ENCODE assay signal across 14 cellular contexts in the genomic region with DNA sequence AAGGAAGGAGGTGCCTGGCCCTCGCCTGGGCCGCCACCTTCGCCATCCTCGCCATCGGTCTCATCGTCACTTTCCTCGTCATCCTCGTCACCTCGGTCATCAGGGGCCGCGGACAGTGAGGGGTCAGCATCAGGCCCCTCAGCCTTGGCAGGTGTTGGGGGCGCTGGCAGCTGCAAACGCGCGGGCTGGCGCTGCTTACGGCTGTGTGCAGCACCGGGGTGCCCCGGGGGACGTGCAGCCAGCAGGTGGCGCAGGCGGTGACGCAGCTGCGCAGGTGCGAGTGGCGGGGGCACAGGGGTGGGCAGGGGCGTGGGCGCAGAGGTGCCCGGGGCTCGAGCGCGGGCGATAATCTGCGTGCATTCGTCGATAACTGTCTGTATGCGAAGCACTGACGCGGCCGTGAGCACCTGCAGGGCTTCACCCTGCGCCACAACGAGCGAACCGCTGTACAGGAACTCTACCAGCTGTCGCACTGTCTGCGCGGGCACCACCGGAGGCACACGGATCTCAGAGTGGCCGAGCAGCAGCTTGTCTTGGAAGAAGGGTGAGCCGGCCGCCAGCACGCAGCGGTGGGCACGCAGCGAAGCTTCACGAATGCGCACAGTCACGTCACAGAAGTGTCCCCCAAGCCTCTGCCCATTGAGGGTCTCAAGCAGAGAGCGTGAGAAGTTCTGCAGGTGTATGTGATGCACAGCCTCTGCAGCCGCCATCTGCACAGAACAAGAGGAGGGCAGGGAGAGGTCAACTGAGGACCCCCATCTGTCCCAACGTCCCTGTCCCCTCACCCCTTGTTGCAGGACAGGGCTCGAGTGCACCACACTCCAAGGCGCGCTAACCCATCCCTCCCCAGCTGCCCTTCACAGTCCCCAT. TPM values are rescaled to one million over a fixed set of nuclear protein-coding genes. Genes with fewer than 3 reads are reported as not detected.
DNase-seq lines count a peak whose midpoint lies in the region; ATAC-seq and TF ChIP-seq lines count a peak whose summit lies in the region.
"Had no signal": no experiment of that assay in that cellular context is flagged by ENCODE, and none has a peak within 500 bp of the region (broad histone marks: within the 10 kb centered on the region; RNA-seq: fewer than 3 reads in every experiment).

No MANE protein-coding gene starts in this region.

- no peak for ATAC-seq in activated CD4-positive, alpha-beta T cell treated with anti-CD3 and anti-CD28 coated beads for 36 hours
- no peak for ATAC-seq in HCT116
- ATAC-seq in activated naive CD8-positive, alpha-beta T cell treated with anti-CD3 and anti-CD28 coated beads, Interleukin-2, amount 10 ng/mL, durations not matched to agents 7 days and 5 days (ENCODE audit: low read depth) = no peak
- no peak for ATAC-seq in HG03354 (IDR thresholded peaks at IDR 0.05; ENCODE audit: poor library complexity, severe bottlenecking, unreplicated experiment)
- ATAC-seq: body of pancreas, left ventricle myocardium superior, upper lobe of right lung had no signal

- intact Hi-C loops in activated CD4-positive, alpha-beta T cell treated with anti-CD3 and anti-CD28 coated beads for 36 hours (cut with DNase I, micrococcal nuclease) = loop anchor here in 1 of 2 experiments (5.0 kb wide), 2 partner anchors 40 to 115 kb away; a partner anchor contains a TSS
- intact Hi-C loops in HCT116 (cut with micrococcal nuclease) = loop anchor here (5.0 kb wide), 2 partner anchors 190 to 300 kb away; a partner anchor contains a TSS

- 0 out of 2 replicates have a peak overlapping the region, but pooled peaks have one; percentile 9 for H3K4me2 ChIP-seq in HCT116 (ENCODE audit: low read length)

- POLR2A ChIA-PET in activated CD4-positive, alpha-beta T cell treated with anti-CD3 and anti-CD28 coated beads for 36 hours (lab: Charles Lee) = no interaction called here
- POLR2A ChIA-PET in HCT116 (lab: Charles Lee) = no interaction called here
- POLR2A ChIA-PET in activated naive CD8-positive, alpha-beta T cell treated with anti-CD3 and anti-CD28 coated beads, Interleukin-2, amount 10 ng/mL, durations not matched to agents 7 days and 5 days (lab: Charles Lee) = interaction anchor here (1.5 to 4.3 kb wide), 3 partner anchors 37 to 63 kb away, joined by 10 to 63 read pairs (median 37); a partner anchor contains a TSS

- no peak for DNase-seq in activated CD4-positive, alpha-beta T cell treated with anti-CD3 and anti-CD28 coated beads for 36 hours
- no peak for DNase-seq in activated CD4-positive, alpha-beta T cell treated with anti-CD3 and anti-CD28 coated beads for 48 hours
- DNase-seq in HCT116 (ENCODE audit: low read depth, low spot score) = no peak
- no peak for DNase-seq in activated naive CD8-positive, alpha-beta T cell treated with anti-CD3 and anti-CD28 coated beads, Interleukin-2, amount 10 ng/mL, durations not matched to agents 7 days and 5 days
- DNase-seq in nephron progenitor cell = no peak
- DNase-seq in COLO829 (ENCODE audit: low spot score) = no peak
- DNase-seq in NOMO-1 treated with dmso at 0.1 percent for 144 hours (lab: John Stamatoyannopoulos, UW; ENCODE audit: unreplicated experiment) = no peak
- DNase-seq: body of pancreas, left ventricle myocardium superior, NCI-H2029, PC-9, upper lobe of right lung had no signal

- BruUV-seq in HCT116 (replicated peaks; lab: Mats Ljungman, UMichigan) = no TSS peak

- H3K36me3 Mint-ChIP-seq in activated CD4-positive, alpha-beta T cell treated with anti-CD3 and anti-CD28 coated beads for 36 hours (ENCODE audit: low read depth) = peaks cover 23% of the 10 kb centered on the region
- peaks cover 20% of the 10 kb centered on the region for H3K36me3 Mint-ChIP-seq in activated naive CD8-positive, alpha-beta T cell treated with anti-CD3 and anti-CD28 coated beads, Interleukin-2, amount 10 ng/mL, durations not matched to agents 7 days and 5 days
- peaks cover 7% of the 10 kb centered on the region for H3K36me3 Mint-ChIP-seq in nephron progenitor cell (ENCODE audit: low read depth)

- H4K20me1 ChIP-seq in HCT116 (ENCODE audit: insufficient read depth) = no peaks in the 10 kb centered on the region

- TF ChIP-seq POLR2A in HCT116 (IDR thresholded peaks at IDR 0.05; ENCODE audit: borderline replicate concordance, extremely low read depth, insufficient read depth, insufficient read length) = no peak

- no peak overlapping the region for H3K27ac Mint-ChIP-seq in activated CD4-positive, alpha-beta T cell treated with anti-CD3 and anti-CD28 coated beads for 36 hours
- peak overlapping the region; percentile 16 for H3K27ac Mint-ChIP-seq in activated naive CD8-positive, alpha-beta T cell treated with anti-CD3 and anti-CD28 coated beads, Interleukin-2, amount 10 ng/mL, durations not matched to agents 7 days and 5 days
- H3K27ac Mint-ChIP-seq in nephron progenitor cell = no peak overlapping the region

- no peaks in the 10 kb centered on the region for H3K9me3 ChIP-seq in HCT116 (ENCODE audit: control insufficient read depth in 1 of 2, insufficient read depth in 1 of 2, low read depth in 1 of 2, low read length in 2 of 2)
- H3K9me3 ChIP-seq: body of pancreas, upper lobe of right lung had no signal

- H3K4me3 Mint-ChIP-seq in activated CD4-positive, alpha-beta T cell treated with anti-CD3 and anti-CD28 coated beads for 36 hours = peak overlapping the region; percentile 82
- peak overlapping the region; percentile 25 for H3K4me3 Mint-ChIP-seq in activated naive CD8-positive, alpha-beta T cell treated with anti-CD3 and anti-CD28 coated beads, Interleukin-2, amount 10 ng/mL, durations not matched to agents 7 days and 5 days
- peak overlapping the region; percentile 56 for H3K4me3 Mint-ChIP-seq in nephron progenitor cell

- no peaks in the 10 kb centered on the region for H3K27me3 Mint-ChIP-seq in activated CD4-positive, alpha-beta T cell treated with anti-CD3 and anti-CD28 coated beads for 36 hours
- no peaks in the 10 kb centered on the region for H3K27me3 Mint-ChIP-seq in activated naive CD8-positive, alpha-beta T cell treated with anti-CD3 and anti-CD28 coated beads, Interleukin-2, amount 10 ng/mL, durations not matched to agents 7 days and 5 days
- no peaks in the 10 kb centered on the region for H3K27me3 Mint-ChIP-seq in nephron progenitor cell (ENCODE audit: low read depth, poor library complexity)

- H3K4me3 ChIP-seq in HCT116 (replicated peaks in 1 of 2; ENCODE audit: low read depth in 1 of 2, low read length in 2 of 2) = no peak overlapping the region
- H3K4me3 ChIP-seq: body of pancreas had no signal

- peaks cover 2 to 17% of the 10 kb centered on the region in 2 experiments; a peak in 2 of 4 replicates for H3K36me3 ChIP-seq in HCT116 (ENCODE audit: control insufficient read depth in 1 of 2, insufficient read depth in 2 of 2, low read length in 2 of 2)

- no peaks in the 10 kb centered on the region for H3K9me3 Mint-ChIP-seq in activated CD4-positive, alpha-beta T cell treated with anti-CD3 and anti-CD28 coated beads for 36 hours (ENCODE audit: low read depth)
- no peaks in the 10 kb centered on the region for H3K9me3 Mint-ChIP-seq in activated naive CD8-positive, alpha-beta T cell treated with anti-CD3 and anti-CD28 coated beads, Interleukin-2, amount 10 ng/mL, durations not matched to agents 7 days and 5 days
- no peaks in the 10 kb centered on the region for H3K9me3 Mint-ChIP-seq in nephron progenitor cell
- H3K9me3 Mint-ChIP-seq: IgD-negative memory B cell had no signal

- peak overlapping the region; percentile 20; the same call in 1 of the 2 replicates for H3K27ac ChIP-seq in HCT116 (ENCODE audit: low read depth, low read length)
- H3K27ac ChIP-seq: body of pancreas, PC-9 had no signal

- RAD21 ChIA-PET in HCT116 (lab: Charles Lee; ENCODE audit: low non-redundant PET in 1 of 2, low total read pairs in 2 of 2, uncharacterized antibody in 2 of 2, unreplicated experiment in 2 of 2) = no interaction called here

- H3K4me1 ChIP-seq in HCT116 (ENCODE audit: control insufficient read depth in 1 of 2, insufficient read depth in 2 of 2, low read length in 2 of 2) = peaks cover 18 to 47% of the 10 kb centered on the region in 2 experiments

- H3K9me2 ChIP-seq in HCT116 (ENCODE audit: insufficient read depth) = no peaks in the 10 kb centered on the region

- H3K79me2 ChIP-seq in HCT116 (ENCODE audit: insufficient read depth, low read length) = peaks cover 51% of the 10 kb centered on the region

- CTCF ChIA-PET in activated CD4-positive, alpha-beta T cell treated with anti-CD3 and anti-CD28 coated beads for 36 hours (lab: Charles Lee) = interaction anchor here (1.2 to 5.8 kb wide), 2 partner anchors 59 to 63 kb away, joined by 3 to 78 read pairs; no protein-coding TSS in a partner anchor
- CTCF ChIA-PET in HCT116 (lab: Charles Lee) = interaction anchor here (1.1 kb wide), 1 partner anchor 31 kb away, joined by 3 read pairs; no protein-coding TSS in a partner anchor

- peaks cover 39% of the 10 kb centered on the region for H3K4me1 Mint-ChIP-seq in activated CD4-positive, alpha-beta T cell treated with anti-CD3 and anti-CD28 coated beads for 36 hours
- peaks cover 38% of the 10 kb centered on the region for H3K4me1 Mint-ChIP-seq in activated naive CD8-positive, alpha-beta T cell treated with anti-CD3 and anti-CD28 coated beads, Interleukin-2, amount 10 ng/mL, durations not matched to agents 7 days and 5 days
- H3K4me1 Mint-ChIP-seq in nephron progenitor cell = peaks cover 58% of the 10 kb centered on the region

- H3K27me3 ChIP-seq in HCT116 (ENCODE audit: insufficient read depth, low read length) = no peaks in the 10 kb centered on the region
- H3K27me3 ChIP-seq: body of pancreas, upper lobe of right lung had no signal

- no peak overlapping the region for H3K9ac ChIP-seq in HCT116 (ENCODE audit: low read length)

- H2AFZ ChIP-seq in HCT116 (ENCODE audit: low read depth, low read length, poor library complexity, severe bottlenecking) = no peak overlapping the region
- H2AFZ ChIP-seq: PC-9 had no signal

- peak in 2 of 3 experiments; percentile 29 to 41; a peak in 3 of 6 replicates for TF ChIP-seq CTCF in HCT116 (IDR thresholded peaks at IDR 0.05 in 2 of 3, conservative IDR thresholded peaks at IDR 0.05 in 1 of 3; ENCODE audit: borderline replicate concordance in 1 of 3, insufficient read depth in 1 of 3, low read depth in 2 of 3, low read length in 2 of 3)
- no peak for TF ChIP-seq CTCF in nephron progenitor cell (IDR thresholded peaks at IDR 0.05)

- no peak for TF ChIP-seq RAD21 in HCT116 (IDR thresholded peaks at IDR 0.05; ENCODE audit: low read depth)

RNA-seq across cellular contexts. Expression of a gene that starts 2.4 kb away (rescaled TPM):
- total RNA-seq in activated CD4-positive, alpha-beta T cell treated with anti-CD3 and anti-CD28 coated beads for 36 hours = 10 to 100 TPM; 10.1 to 11.1 TPM
- total RNA-seq in HCT116 (2021; ENCODE audit: unreplicated experiment) = 12.0 TPM
- polyA plus RNA-seq in HCT116 (2012) = 10.6 and 10.8 TPM in 2 replicates
- 10 to 100 TPM; 18.9 to 19.5 TPM for total RNA-seq in activated naive CD8-positive, alpha-beta T cell treated with anti-CD3 and anti-CD28 coated beads, Interleukin-2, amount 10 ng/mL, durations not matched to agents 7 days and 5 days

RNA-seq across cellular contexts. Expression of a gene that starts 5.4 kb away (rescaled TPM):
- 10 to 100 TPM in 1 of 2 experiments, 1 to 10 TPM in 1; 8.9 to 19.5 TPM for total RNA-seq in activated CD4-positive, alpha-beta T cell treated with anti-CD3 and anti-CD28 coated beads for 36 hours
- 27.1 TPM for total RNA-seq in HCT116 (2021; ENCODE audit: unreplicated experiment)
- 39.5 and 45.9 TPM in 2 replicates for polyA plus RNA-seq in HCT116 (2012)
- 10 to 100 TPM; 13.7 to 15.4 TPM for total RNA-seq in activated naive CD8-positive, alpha-beta T cell treated with anti-CD3 and anti-CD28 coated beads, Interleukin-2, amount 10 ng/mL, durations not matched to agents 7 days and 5 days

RNA-seq across cellular contexts. Expression of a gene that starts 26.7 kb away (rescaled TPM):
- total RNA-seq in activated CD4-positive, alpha-beta T cell treated with anti-CD3 and anti-CD28 coated beads for 36 hours = 100 to 1,000 TPM; 481 to 758 TPM
- total RNA-seq in HCT116 (2021; ENCODE audit: unreplicated experiment) = 908 TPM
- 1,271 and 1,421 TPM in 2 replicates for polyA plus RNA-seq in HCT116 (2012)
- 100 to 1,000 TPM; 409 to 412 TPM for total RNA-seq in activated naive CD8-positive, alpha-beta T cell treated with anti-CD3 and anti-CD28 coated beads, Interleukin-2, amount 10 ng/mL, durations not matched to agents 7 days and 5 days

RNA-seq across cellular contexts. Expression of a gene that starts 37.7 kb away (rescaled TPM):
- total RNA-seq in activated CD4-positive, alpha-beta T cell treated with anti-CD3 and anti-CD28 coated beads for 36 hours = 100 to 1,000 TPM; 101 to 107 TPM
- 125 TPM for total RNA-seq in HCT116 (2021; ENCODE audit: unreplicated experiment)
- 183 and 204 TPM in 2 replicates for polyA plus RNA-seq in HCT116 (2012)
- 100 to 1,000 TPM in 1 of 2 experiments, 10 to 100 TPM in 1; 99.0 to 111 TPM for total RNA-seq in activated naive CD8-positive, alpha-beta T cell treated with anti-CD3 and anti-CD28 coated beads, Interleukin-2, amount 10 ng/mL, durations not matched to agents 7 days and 5 days

RNA-seq across cellular contexts. Expression of a gene that starts 41.0 kb away (rescaled TPM):
- total RNA-seq in activated CD4-positive, alpha-beta T cell treated with anti-CD3 and anti-CD28 coated beads for 36 hours = 1 to 10 TPM; 4.2 to 4.7 TPM
- total RNA-seq in HCT116 (2021; ENCODE audit: unreplicated experiment) = 6.5 TPM
- 6.1 and 7.3 TPM in 2 replicates for polyA plus RNA-seq in HCT116 (2012)
- 10 to 100 TPM; 10.9 TPM for total RNA-seq in activated naive CD8-positive, alpha-beta T cell treated with anti-CD3 and anti-CD28 coated beads, Interleukin-2, amount 10 ng/mL, durations not matched to agents 7 days and 5 days

Comparison
In these comparisons a context has a peak if more than half of its experiments do, and no peak if none do; other contexts are left out.
1. H3K4me3 Mint-ChIP-seq: peak in every context shown above with its lines; median percentile 82 in activated CD4-positive, alpha-beta T cell treated with anti-CD3 and anti-CD28 coated beads for 36 hours; 56 in nephron progenitor cell; 25 in activated naive CD8-positive, alpha-beta T cell treated with anti-CD3 and anti-CD28 coated beads, Interleukin-2, amount 10 ng/mL, durations not matched to agents 7 days and 5 days.